ENCODE assay signal across 8 cellular contexts in genomic region chr9:33473643-33474352, GRCh38. TPM values are rescaled to one million over a fixed set of nuclear protein-coding genes. Genes with fewer than 3 reads are reported as not detected.
DNase-seq lines count a peak whose midpoint lies in the region; ATAC-seq and TF ChIP-seq lines count a peak whose summit lies in the region.

NOL6 (minus strand) TSS chr9:33473924; CDS start chr9:33473842, 82 bp downstream.

- intact Hi-C loops in heart right ventricle (cut with DNase I) (loop anchor here in 1 of 10 donors (5.0 kb wide), 1 partner anchor 186 kb away; no protein-coding TSS in a partner anchor), posterior cingulate gyrus (cut with DNase I) (loop anchor here (2.0 to 10.0 kb wide), 2 partner anchors 37 to 179 kb away; partner anchors contain the start of gene NFX1)

- TF ChIP-seq POLR2A in upper lobe of left lung (IDR thresholded peaks at IDR 0.05) = peak in 3 of 4 donors; percentile 18 to 79 (median 61)

- TF ChIP-seq CTCF in GM13977 (IDR thresholded peaks at IDR 0.05; ENCODE audit: extremely low read depth, insufficient read depth, missing control alignments) (no peak), heart right ventricle (IDR thresholded peaks at IDR 0.05) (no peak), upper lobe of left lung (IDR thresholded peaks at IDR 0.05) (no peak)

- H3K9me3 Mint-ChIP-seq in T-helper 1 cell treated with Interleukin-12 subunit alpha and Interleukin-12 subunit beta and Interleukin-4 antibody, amounts not matched to agents 30 μg/mL and 1 μg/mL, for 36 hours = no peaks in the 10 kb centered on the region

- H3K27me3 ChIP-seq in heart right ventricle (no peaks in the 10 kb centered on the region), upper lobe of left lung (no peaks in the 10 kb centered on the region)

- peak within 1 kb of the TSS; percentile 88 for H3K27ac Mint-ChIP-seq in T-helper 1 cell treated with Interleukin-12 subunit alpha and Interleukin-12 subunit beta and Interleukin-4 antibody, amounts not matched to agents 30 μg/mL and 1 μg/mL, for 36 hours

- WGBS in heart right ventricle, 2 donors = 0% methylated on average over 32 of the region's 32 CpGs
- WGBS in upper lobe of left lung, 2 donors = 1 to 2% methylated on average over 16 to 32 of the region's 32 CpGs

- peaks cover 14% of the 10 kb centered on the region for H3K36me3 Mint-ChIP-seq in T-helper 1 cell treated with Interleukin-12 subunit alpha and Interleukin-12 subunit beta and Interleukin-4 antibody, amounts not matched to agents 30 μg/mL and 1 μg/mL, for 36 hours (ENCODE audit: low read depth)

- in situ Hi-C loops in GM13977 (cut with MboI; ENCODE audit: low pct_unique_long_range_greater_than_20kb, low sequenced_read_pairs, unreplicated experiment) = no loop called here

- H3K4me1 ChIP-seq in heart right ventricle = peaks cover 0 to 26% (median 18%) of the 10 kb centered on the region in 9 donors
- peaks cover 19 to 27% (median 22%) of the 10 kb centered on the region in 4 donors for H3K4me1 ChIP-seq in upper lobe of left lung

- peak within 1 kb of the TSS; percentile 95 for H3K4me3 Mint-ChIP-seq in T-helper 1 cell treated with Interleukin-12 subunit alpha and Interleukin-12 subunit beta and Interleukin-4 antibody, amounts not matched to agents 30 μg/mL and 1 μg/mL, for 36 hours

- DNase-seq in GM13977 (ENCODE audit: low spot score) (peak; percentile 97), NCI-H1694 (lab: John Stamatoyannopoulos, UW) (peak; percentile 99), amniotic stem cell (lab: John Stamatoyannopoulos, UW) (peak; percentile 98), heart right ventricle (peak; percentile 96 to 99), posterior cingulate gyrus (peak; percentile 95 to 100 (median 97)), upper lobe of left lung (peak; percentile 89 to 98)

- ATAC-seq in HG02884 (IDR thresholded peaks at IDR 0.05; ENCODE audit: unreplicated experiment) (peak; percentile 99), heart right ventricle (peak; percentile 99 to 100 (median 100)), upper lobe of left lung (ENCODE audit: low FRiP score in 2 of 2) (peak; percentile 99 to 100)

- H3K9me3 ChIP-seq in heart right ventricle = no peaks in the 10 kb centered on the region
- no peaks in the 10 kb centered on the region for H3K9me3 ChIP-seq in upper lobe of left lung

- peak in 1 of 4 donors; percentile 25 for TF ChIP-seq EP300 in upper lobe of left lung (IDR thresholded peaks at IDR 0.05)

- H3K27ac ChIP-seq in heart right ventricle = peak within 1 kb of the TSS; percentile 38 to 84 (median 71)
- H3K27ac ChIP-seq in upper lobe of left lung = peak within 1 kb of the TSS; percentile 63 to 81 (median 72)

- H3K4me1 Mint-ChIP-seq in T-helper 1 cell treated with Interleukin-12 subunit alpha and Interleukin-12 subunit beta and Interleukin-4 antibody, amounts not matched to agents 30 μg/mL and 1 μg/mL, for 36 hours (ENCODE audit: low read depth) = peaks cover 20% of the 10 kb centered on the region

- no peaks in the 10 kb centered on the region for H3K27me3 Mint-ChIP-seq in T-helper 1 cell treated with Interleukin-12 subunit alpha and Interleukin-12 subunit beta and Interleukin-4 antibody, amounts not matched to agents 30 μg/mL and 1 μg/mL, for 36 hours (ENCODE audit: low read depth)

- H3K36me3 ChIP-seq in heart right ventricle (peaks cover 0 to 49% (median 29%) of the 10 kb centered on the region in 9 donors), upper lobe of left lung (peaks cover 11 to 34% (median 27%) of the 10 kb centered on the region in 4 donors)

- H3K4me3 ChIP-seq in heart right ventricle (peak within 1 kb of the TSS; percentile 62 to 97 (median 74)), upper lobe of left lung (peak within 1 kb of the TSS; percentile 96 to 98 (median 97))

RNA-seq across cellular contexts. Expression of gene NOL6, which starts in this region (rescaled TPM):
- total RNA-seq in heart right ventricle (10 to 100 TPM; 13.0 to 23.2 (median 14.1) TPM), upper lobe of left lung (10 to 100 TPM; 17.8 to 47.6 (median 31.9) TPM)
- 10 to 100 TPM; 20.9 to 21.6 TPM for polyA plus RNA-seq in heart right ventricle

Comparison
In these comparisons a context has a peak if more than half of its experiments do, and no peak if none do; other contexts are left out.
1. Peak in every context shown above with its lines: DNase-seq, ATAC-seq, H3K4me3 ChIP-seq and H3K27ac ChIP-seq.